23 cellular contexts compared by ENCODE assay signal in genomic region chr1:162902372-162902771, GRCh38. TPM values are rescaled to one million over a fixed set of nuclear protein-coding genes. Genes with fewer than 3 reads are reported as not detected.
A peak's percentile ranks its signal among the peaks of the same experiment; 100 is the strongest.
DNase-seq lines count a peak whose midpoint lies in the region; ATAC-seq and TF ChIP-seq lines count a peak whose summit lies in the region.
"Had no signal": no experiment of that assay in that cellular context is flagged by ENCODE, and none has a peak within 500 bp of the region (broad histone marks: within the 10 kb centered on the region; RNA-seq: fewer than 3 reads in every experiment).

No MANE protein-coding gene starts in this region.

- H3K9me2 ChIP-seq in PC-3 (replicated peaks; ENCODE audit: low read length): no peaks in the 10 kb centered on the region

- no peaks in the 10 kb centered on the region for H3F3A ChIP-seq in PC-3 (ENCODE audit: low read length, unreplicated experiment)

- intact Hi-C loops in PC-3 (cut with micrococcal nuclease): no loop called here

- no peak overlapping the region for H3K4me2 ChIP-seq in PC-3 (ENCODE audit: low read length)

- no peak overlapping the region for H3K27ac ChIP-seq in PC-3 (ENCODE audit: low read length)
- H3K27ac ChIP-seq: body of pancreas, right lobe of liver, SJSA1, stomach, upper lobe of left lung had no signal

- H3K79me2 ChIP-seq in PC-3 (ENCODE audit: low read length): no peaks in the 10 kb centered on the region

- H2AFZ ChIP-seq in PC-3 (ENCODE audit: low read length): no peak overlapping the region

- no peaks in the 10 kb centered on the region for H3K36me3 ChIP-seq in PC-3 (ENCODE audit: low read depth, low read length)
- H3K36me3 ChIP-seq: MG63, right lobe of liver, SJSA1, stomach, upper lobe of left lung had no signal

- no peak for TF ChIP-seq CTCF in PC-3 (conservative IDR thresholded peaks at IDR 0.05; ENCODE audit: low read depth, low read length)

- H3K4me3 ChIP-seq in skeletal muscle cell (ENCODE audit: low read depth, low read length) (no peak overlapping the region), PC-3 (ENCODE audit: low read length) (no peak overlapping the region)
- H3K4me3 ChIP-seq: body of pancreas, MG63, right lobe of liver, SJSA1, stomach, upper lobe of left lung had no signal

- POLR2A ChIA-PET in PC-3 (lab: Charles Lee; ENCODE audit: unreplicated experiment): interaction anchor here (0.6 kb wide), 1 partner anchor 165 kb away, joined by 3 read pairs; no protein-coding TSS in a partner anchor

- no peaks in the 10 kb centered on the region for H4K20me1 ChIP-seq in PC-3 (ENCODE audit: low read length)

- no peaks in the 10 kb centered on the region for H3K9me3 ChIP-seq in PC-3 (ENCODE audit: low read length)
- H3K9me3 ChIP-seq: body of pancreas, MG63, right lobe of liver, stomach, upper lobe of left lung had no signal

- H3K27me3 ChIP-seq in PC-3 (ENCODE audit: low read length): no peaks in the 10 kb centered on the region
- H3K27me3 ChIP-seq: body of pancreas, MG63, right lobe of liver, SJSA1, stomach, upper lobe of left lung had no signal

- no TSS peak for BruUV-seq in PC-3 (replicated peaks; lab: Mats Ljungman, UMichigan)

- peaks cover 49% of the 10 kb centered on the region for H3K4me1 ChIP-seq in PC-3 (ENCODE audit: insufficient read depth, low read length)
- H3K4me1 ChIP-seq: body of pancreas, right lobe of liver, upper lobe of left lung had no signal

- DNase-seq in NOMO-1 treated with DMSO at 0.1 percent for 48 hours (lab: John Stamatoyannopoulos, UW; ENCODE audit: unreplicated experiment) (peak; percentile 30), NOMO-1 treated with dmso at 0.1 percent for 144 hours (lab: John Stamatoyannopoulos, UW; ENCODE audit: unreplicated experiment) (no peak), NCI-H82 treated with DMSO at 0.1 percent for 48 hours (lab: John Stamatoyannopoulos, UW; ENCODE audit: unreplicated experiment) (peak; percentile 37), fibroblast of gingiva (ENCODE audit: low read depth) (peak; percentile 11), skeletal muscle cell (ENCODE audit: low read depth) (peak; percentile 18), DMS79 (lab: John Stamatoyannopoulos, UW) (no peak), PC-3 (no peak), HK-2 (ENCODE audit: unreplicated experiment) (no peak)
- DNase-seq: activated CD4-positive, alpha-beta T cell treated with anti-CD3 and anti-CD28 coated beads for 4 hours; activated naive CD4-positive, alpha-beta T cell treated with anti-CD3 and anti-CD28 coated beads for 36 hours; body of pancreas; dermis blood vessel endothelial cell; hypothalamus; left cardiac atrium; MG63; NCI-H2029; NCI-H510A; right lobe of liver; stomach; upper lobe of left lung had no signal

- no peak for ATAC-seq in PC-3
- ATAC-seq: body of pancreas, left cardiac atrium, right lobe of liver had no signal

- H3K9ac ChIP-seq in PC-3 (ENCODE audit: low read length): no peak overlapping the region

- CTCF ChIA-PET in PC-3 (lab: Charles Lee): no interaction called here

RNA-seq across cellular contexts. Expression of gene CCDC190, which starts 41.4 kb away (rescaled TPM):
- total RNA-seq in PC-3 (2014; rRNA removed): 0.62 TPM in 1 of 2 replicates, not detected in the other
- total RNA-seq: activated naive CD4-positive, alpha-beta T cell treated with anti-CD3 and anti-CD28 coated beads for 36 hours; body of pancreas; dermis blood vessel endothelial cell; epithelial cell of proximal tubule; OCI-LY7; right lobe of liver had no signal

Comparison
In these comparisons a context has a peak if more than half of its experiments do, and no peak if none do; other contexts are left out.
1. DNase-seq: peak in NOMO-1 treated with DMSO at 0.1 percent for 48 hours (single experiment), NCI-H82 treated with DMSO at 0.1 percent for 48 hours (single experiment), fibroblast of gingiva (single experiment) and skeletal muscle cell (single experiment); none in NOMO-1 treated with dmso at 0.1 percent for 144 hours (single experiment), DMS79 (single experiment), PC-3 (single experiment) and HK-2 (single experiment).